Comparison of ENCODE assay signal across 19 cellular contexts in the genomic region with DNA sequence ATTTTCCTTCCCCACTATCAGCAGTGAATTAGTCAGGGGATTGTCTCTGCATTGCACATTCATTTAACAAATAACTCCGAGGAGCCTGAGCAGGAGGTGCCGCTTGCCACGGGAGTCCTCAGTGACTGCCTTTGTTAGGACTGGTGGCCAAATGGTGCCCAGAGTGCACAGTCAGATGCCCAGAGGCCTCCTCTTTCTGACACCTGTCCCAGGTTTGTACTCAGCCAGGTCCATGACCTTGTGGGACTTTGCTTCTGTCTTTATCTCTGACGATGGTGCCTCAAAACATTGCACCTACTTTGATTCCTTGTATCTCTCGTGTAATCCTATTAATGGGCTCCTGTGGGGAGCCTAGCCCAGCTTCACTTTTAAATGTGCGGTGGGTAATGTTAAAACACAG. TPM values are rescaled to one million over a fixed set of nuclear protein-coding genes. Genes with fewer than 3 reads are reported as not detected.
A peak's percentile ranks its signal among the peaks of the same experiment; 100 is the strongest.
DNase-seq lines count a peak whose midpoint lies in the region; ATAC-seq, FAIRE-seq and TF ChIP-seq lines count a peak whose summit lies in the region.
"Had no signal": no experiment of that assay in that cellular context is flagged by ENCODE, and none has a peak within 500 bp of the region (broad histone marks: within the 10 kb centered on the region; RNA-seq: fewer than 3 reads in every experiment).

No MANE protein-coding gene starts in this region.

- H3K4me1 ChIP-seq in breast epithelium (no peaks in the 10 kb centered on the region), keratinocyte (ENCODE audit: control insufficient read depth, extremely low read depth, insufficient read depth, low read length) (peaks cover 43% of the 10 kb centered on the region), neural progenitor cell (peaks cover 3% of the 10 kb centered on the region), left ventricle myocardium inferior (peaks cover 18% of the 10 kb centered on the region)

- H3K27ac ChIP-seq in breast epithelium (no peak overlapping the region), keratinocyte (ENCODE audit: control insufficient read depth, insufficient read depth, low read length) (peak overlapping the region; percentile 63), neural progenitor cell (no peak overlapping the region), left ventricle myocardium inferior (replicated peaks) (no peak overlapping the region)
- H3K27ac ChIP-seq: KMS-11, PC-9 had no signal

- DNase-seq in MCF 10A (ENCODE audit: unreplicated experiment): no peak
- no peak for DNase-seq in breast epithelium (ENCODE audit: low spot score in 2 of 2)
- DNase-seq in keratinocyte (ENCODE audit: low read depth, low spot score): no peak
- peak; percentile 12 for DNase-seq in neural progenitor cell (ENCODE audit: low spot score)
- DNase-seq in frontal cortex (ENCODE audit: low spot score in 2 of 2): no peak
- DNase-seq in sciatic nerve (ENCODE audit: low spot score): no peak
- no peak for DNase-seq in left ventricle myocardium inferior
- no peak for DNase-seq in T-helper 1 cell
- DNase-seq: CD8-positive, alpha-beta memory T cell; DMS79 treated with DMSO at 0.1 percent for 48 hours; NCI-H1048; NCI-H1436 treated with DMSO at 0.1 percent for 48 hours; NCI-H2081; NCI-H748 treated with DMSO at 0.1 percent for 48 hours; PC-9 had no signal

- H3K36me3 ChIP-seq in breast epithelium (no peaks in the 10 kb centered on the region), keratinocyte (ENCODE audit: control insufficient read depth in 2 of 2, extremely low read depth in 1 of 2, insufficient read depth in 2 of 2, low read length in 2 of 2) (peaks cover 2% of the 10 kb centered on the region in 2 experiments), neural progenitor cell (no peaks in the 10 kb centered on the region), left ventricle myocardium inferior (no peaks in the 10 kb centered on the region)

- H3K4me3 Mint-ChIP-seq in MCF 10A (ENCODE audit: unreplicated experiment) (peak overlapping the region; percentile 41), neural progenitor cell (no peak overlapping the region)
- H3K4me3 Mint-ChIP-seq: GM23338 had no signal

- no peak for ATAC-seq in sciatic nerve
- ATAC-seq: GM23338 had no signal

- H3K27ac Mint-ChIP-seq in MCF 10A (ENCODE audit: low read depth, unreplicated experiment): peak overlapping the region; percentile 91
- peak overlapping the region; percentile 76 for H3K27ac Mint-ChIP-seq in neural progenitor cell
- H3K27ac Mint-ChIP-seq: GM23338 had no signal

- peaks cover 27% of the 10 kb centered on the region for H3K4me1 Mint-ChIP-seq in MCF 10A (ENCODE audit: insufficient read depth, unreplicated experiment)
- peaks cover 21% of the 10 kb centered on the region for H3K4me1 Mint-ChIP-seq in neural progenitor cell

- no peak overlapping the region for H3K4me3 ChIP-seq in breast epithelium
- no peak overlapping the region for H3K4me3 ChIP-seq in keratinocyte (ENCODE audit: control insufficient read depth in 2 of 3, extremely low read depth in 1 of 3, insufficient read depth in 2 of 3, low read depth in 1 of 3, low read length in 3 of 3)
- H3K4me3 ChIP-seq in neural progenitor cell: no peak overlapping the region
- no peak overlapping the region for H3K4me3 ChIP-seq in left ventricle myocardium inferior
- H3K4me3 ChIP-seq: GM23338, PC-9 had no signal

- intact Hi-C loops in MCF 10A (cut with micrococcal nuclease) (no loop called here), breast epithelium (cut with DNase I; ENCODE audit: low total_unique reads) (loop anchor here (10.0 kb wide), 1 partner anchor 67 kb away; no protein-coding TSS in a partner anchor), sciatic nerve (cut with DNase I) (loop anchor here (10.0 kb wide), 2 partner anchors 77 to 107 kb away; partner anchors contain the start of gene TENT4A), left ventricle myocardium inferior (cut with micrococcal nuclease) (no loop called here)

- peaks cover 3% of the 10 kb centered on the region for H4K20me1 ChIP-seq in keratinocyte (ENCODE audit: control insufficient read depth, extremely low read depth, insufficient read depth, low read length)
- peaks cover 38% of the 10 kb centered on the region for H4K20me1 ChIP-seq in neural progenitor cell (ENCODE audit: low read depth)

- dilution Hi-C loops in keratinocyte (cut with MboI; ENCODE audit: extremely low pct_ligation_motif_present, low sequenced_read_pairs): no loop called here

- no peaks in the 10 kb centered on the region for H3K27me3 ChIP-seq in breast epithelium
- no peaks in the 10 kb centered on the region for H3K27me3 ChIP-seq in keratinocyte (ENCODE audit: control insufficient read depth, extremely low read depth, insufficient read depth, low read length)
- H3K27me3 ChIP-seq in neural progenitor cell: no peaks in the 10 kb centered on the region
- no peaks in the 10 kb centered on the region for H3K27me3 ChIP-seq in left ventricle myocardium inferior (ENCODE audit: low read depth)

- H2AFZ ChIP-seq in keratinocyte (ENCODE audit: control insufficient read depth, low read length): no peak overlapping the region
- H2AFZ ChIP-seq in neural progenitor cell (replicated peaks): no peak overlapping the region
- H2AFZ ChIP-seq: GM23338, PC-9 had no signal

- H3K9me1 ChIP-seq in keratinocyte (ENCODE audit: control insufficient read depth, extremely low read depth, insufficient read depth, low read length): peaks cover 4% of the 10 kb centered on the region

- H3K4me2 ChIP-seq in keratinocyte (ENCODE audit: control insufficient read depth, extremely low read depth, insufficient read depth, low read depth, low read length) (no peak overlapping the region), neural progenitor cell (no peak overlapping the region)
- H3K4me2 ChIP-seq: GM23338, KMS-11, PC-9 had no signal

- H3K9me3 ChIP-seq in breast epithelium (no peaks in the 10 kb centered on the region), keratinocyte (ENCODE audit: control insufficient read depth, low read depth, low read length) (no peaks in the 10 kb centered on the region), neural progenitor cell (ENCODE audit: low read depth) (no peaks in the 10 kb centered on the region), left ventricle myocardium inferior (replicated peaks) (no peaks in the 10 kb centered on the region)

- no peak for TF ChIP-seq POLR2A in breast epithelium (IDR thresholded peaks at IDR 0.05)

- CTCF ChIA-PET in MCF 10A (lab: Yijun Ruan, JAX): interaction anchor here (0.6 to 2.4 kb wide), 4 partner anchors 8 to 137 kb away, joined by 3 to 6 read pairs (median 4); no protein-coding TSS in a partner anchor

- H3K79me2 ChIP-seq in keratinocyte (ENCODE audit: control insufficient read depth, insufficient read depth, low read length): peaks cover 70% of the 10 kb centered on the region
- H3K79me2 ChIP-seq in neural progenitor cell (ENCODE audit: low read depth): peaks cover 54% of the 10 kb centered on the region

- POLR2A ChIA-PET in MCF 10A (lab: Yijun Ruan, JAX): interaction anchor here (1.0 to 2.6 kb wide), 5 partner anchors 66 to 96 kb away, joined by 3 to 12 read pairs (median 5); partner anchors contain the start of gene TENT4A

- H3K27me3 Mint-ChIP-seq in MCF 10A (ENCODE audit: insufficient read depth, unreplicated experiment) (no peaks in the 10 kb centered on the region), neural progenitor cell (ENCODE audit: insufficient read depth, low read depth) (peaks cover 5% of the 10 kb centered on the region)

- TF ChIP-seq CTCF in MCF 10A (IDR thresholded peaks at IDR 0.05; ENCODE audit: unreplicated experiment): no peak
- TF ChIP-seq CTCF in breast epithelium (IDR thresholded peaks at IDR 0.05): no peak
- no peak for TF ChIP-seq CTCF in keratinocyte (optimal IDR thresholded peaks at IDR 0.05 in 1 of 3, IDR thresholded peaks at IDR 0.05 in 1 of 3, conservative IDR thresholded peaks at IDR 0.05 in 1 of 3; ENCODE audit: extremely low read depth in 1 of 3, insufficient read depth in 2 of 3, low read length in 3 of 3)
- no peak for TF ChIP-seq CTCF in neural progenitor cell (IDR thresholded peaks at IDR 0.05)
- TF ChIP-seq CTCF in left ventricle myocardium inferior (IDR thresholded peaks at IDR 0.05; ENCODE audit: borderline replicate concordance): no peak

- H3F3A ChIP-seq in neural progenitor cell (ENCODE audit: low read depth): no peaks in the 10 kb centered on the region

- no TSS peak for BruUV-seq in MCF 10A (replicated peaks; lab: Mats Ljungman, UMichigan)

- no peaks in the 10 kb centered on the region for H3K9me3 Mint-ChIP-seq in MCF 10A (ENCODE audit: unreplicated experiment)
- no peaks in the 10 kb centered on the region for H3K9me3 Mint-ChIP-seq in neural progenitor cell
- H3K9me3 Mint-ChIP-seq: CD8-positive, alpha-beta memory T cell; GM23338 had no signal

- H3K9ac ChIP-seq in keratinocyte (ENCODE audit: control insufficient read depth, extremely low read depth, insufficient read depth, low read length) (no peak overlapping the region), neural progenitor cell (no peak overlapping the region)
- H3K9ac ChIP-seq: KMS-11 had no signal

- H3K36me3 Mint-ChIP-seq in MCF 10A (ENCODE audit: insufficient read depth, unreplicated experiment): peaks cover 13% of the 10 kb centered on the region
- H3K36me3 Mint-ChIP-seq in neural progenitor cell: no peaks in the 10 kb centered on the region

- FAIRE-seq in keratinocyte (lab: Jason Lieb, UNC) (no peak), frontal cortex (lab: Jason Lieb, UNC) (no peak)
- FAIRE-seq: D721Med, G401.6 had no signal

RNA-seq across cellular contexts. Expression of gene SRD5A1, which starts 4.3 kb away (rescaled TPM):
- 12.2 and 12.4 TPM in 2 replicates for total RNA-seq in MCF 10A (2022)
- total RNA-seq in breast epithelium: 10 to 100 TPM in 1 of 3 donors, 1 to 10 TPM in 2; 3.6 to 10.6 (median 7.0) TPM
- 17.0 to 52.0 TPM (median 35.4 TPM) in 3 replicates for polyA plus RNA-seq in keratinocyte
- 12.2 TPM for polyA plus RNA-seq in keratinocyte (2011; ENCODE audit: low read depth)
- polyA plus RNA-seq in keratinocyte (2011; cell fraction: cytosol; rRNA removed): 22.4 and 27.3 TPM in 2 replicates
- polyA plus RNA-seq in keratinocyte (2011; cell fraction: nucleus; rRNA removed): 23.8 and 25.5 TPM in 2 replicates
- 15.5 and 23.6 TPM in 2 replicates for polyA plus RNA-seq in keratinocyte (2012; ENCODE audit: low replicate concordance)
- 25.0 to 39.1 TPM (median 32.7 TPM) in 3 replicates for polyA minus RNA-seq in keratinocyte
- 33.4 TPM for polyA minus RNA-seq in keratinocyte (2011; cell fraction: cytosol; rRNA and poly(A)+ RNA removed)
- 13.5 and 24.2 TPM in 2 replicates for polyA minus RNA-seq in keratinocyte (2011; cell fraction: nucleus; rRNA and poly(A)+ RNA removed)
- total RNA-seq in neural progenitor cell (ENCODE audit: low replicate concordance): 16.2 and 33.5 TPM in 2 replicates
- total RNA-seq in frontal cortex: 44.0 TPM
- total RNA-seq in sciatic nerve: 9.6 TPM
- total RNA-seq in left ventricle myocardium inferior: 2.5 TPM

RNA-seq across cellular contexts. Expression of gene NSUN2, which starts 4.7 kb away (rescaled TPM):
- total RNA-seq in MCF 10A (2022) (89.6 and 95.7 TPM in 2 replicates), breast epithelium (10 to 100 TPM; 36.8 to 58.7 (median 55.6) TPM), neural progenitor cell (ENCODE audit: low replicate concordance) (54.0 and 65.4 TPM in 2 replicates), frontal cortex (37.5 TPM), sciatic nerve (53.0 TPM), left ventricle myocardium inferior (34.4 TPM)
- 52.7 to 91.5 TPM (median 91.2 TPM) in 3 replicates for polyA plus RNA-seq in keratinocyte
- 102 TPM for polyA plus RNA-seq in keratinocyte (2011; ENCODE audit: low read depth)
- 61.2 and 71.7 TPM in 2 replicates for polyA plus RNA-seq in keratinocyte (2011; cell fraction: cytosol; rRNA removed)
- 144 and 148 TPM in 2 replicates for polyA plus RNA-seq in keratinocyte (2011; cell fraction: nucleus; rRNA removed)
- 45.7 and 78.3 TPM in 2 replicates for polyA plus RNA-seq in keratinocyte (2012; ENCODE audit: low replicate concordance)
- polyA minus RNA-seq in keratinocyte: 31.6 to 70.1 TPM (median 38.0 TPM) in 3 replicates
- 47.0 TPM for polyA minus RNA-seq in keratinocyte (2011; cell fraction: cytosol; rRNA and poly(A)+ RNA removed)
- polyA minus RNA-seq in keratinocyte (2011; cell fraction: nucleus; rRNA and poly(A)+ RNA removed): 58.9 and 83.5 TPM in 2 replicates

Comparison
In these comparisons a context has a peak if more than half of its experiments do, and no peak if none do; other contexts are left out.
1. intact Hi-C loops: an anchor here in breast epithelium (10.0 kb wide) and sciatic nerve (10.0 kb wide); none called in MCF 10A and left ventricle myocardium inferior.